1 cellular context compared by ENCODE assay signal in genomic region chr14:92401561-92401960, GRCh38.
TF ChIP-seq lines count a peak whose summit lies in the region.

No MANE protein-coding gene starts in this region.

TF ChIP-seq in WTC11, 78 proteins besides CTCF, POLR2A, EP300 and RAD21 (continued from another document):
- TF ChIP-seq ZNF281 (CRISPR knock-in tag; IDR thresholded peaks at IDR 0.05) (no peak), FOXP4 (CRISPR knock-in tag; IDR thresholded peaks at IDR 0.05) (no peak), ZNF263 (CRISPR knock-in tag; IDR thresholded peaks at IDR 0.05; ENCODE audit: low read depth) (no peak)
